8 cellular contexts compared by ENCODE assay signal in genomic region chr10:110225441-110225755, GRCh38. TPM values are rescaled to one million over a fixed set of nuclear protein-coding genes. Genes with fewer than 3 reads are reported as not detected.
DNase-seq lines count a peak whose midpoint lies in the region; ATAC-seq and TF ChIP-seq lines count a peak whose summit lies in the region.

No MANE protein-coding gene starts in this region.

- H3K9me3 Mint-ChIP-seq in CD8-positive, alpha-beta T cell: no peaks in the 10 kb centered on the region
- H3K9me3 Mint-ChIP-seq in glutamatergic neuron (ENCODE audit: unreplicated experiment): peaks cover 13% of the 10 kb centered on the region

- no peaks in the 10 kb centered on the region for H3K36me3 ChIP-seq in CD8-positive, alpha-beta T cell (ENCODE audit: insufficient read depth, low read length)
- H3K36me3 ChIP-seq in SK-N-MC (ENCODE audit: insufficient read depth, low read length) (peaks cover 5% of the 10 kb centered on the region), stomach smooth muscle (ENCODE audit: control insufficient read depth in 2 of 2, insufficient read depth in 2 of 2, low read length in 2 of 2) (peaks cover 0 to 8% of the 10 kb centered on the region in 2 donors)

- no peaks in the 10 kb centered on the region for H3K9me3 ChIP-seq in CD8-positive, alpha-beta T cell (ENCODE audit: low read length)
- H3K9me3 ChIP-seq in SK-N-MC (ENCODE audit: low read depth, low read length) (no peaks in the 10 kb centered on the region), stomach smooth muscle (ENCODE audit: control insufficient read depth in 2 of 2, low read length in 2 of 2) (no peaks in the 10 kb centered on the region)

- H3K9ac ChIP-seq in SK-N-MC (ENCODE audit: insufficient read length) (peak overlapping the region; percentile 17), stomach smooth muscle (ENCODE audit: low read length in 2 of 2) (peak overlapping the region; percentile 52 to 73)

- no peak for ATAC-seq in CD8-positive, alpha-beta T cell
- ATAC-seq in GM21737 (IDR thresholded peaks at IDR 0.05; ENCODE audit: unreplicated experiment): peak; percentile 11

- CTCF ChIA-PET in CD8-positive, alpha-beta T cell (lab: Charles Lee): interaction anchor here (0.6 to 6.5 kb wide), 4 partner anchors 14 to 87 kb away, joined by 3 to 87 read pairs (median 3); partner anchors contain the start of gene MXI1

- H3K27ac Mint-ChIP-seq in CD8-positive, alpha-beta T cell: peak overlapping the region; percentile 86
- H3K27ac Mint-ChIP-seq in glutamatergic neuron (ENCODE audit: unreplicated experiment): peak overlapping the region; percentile 34

- intact Hi-C loops in CD8-positive, alpha-beta T cell (cut with DNase I, micrococcal nuclease): loop anchor here (1.0 to 10.0 kb wide), 11 partner anchors 14 to 1957 kb away; partner anchors contain the start of genes SMC3 (in 2 of the 2), ADD3 (in 1 of the 2), BBIP1 (in 1 of the 2) and DUSP5 (in 1 of the 2)
- intact Hi-C loops in head of caudate nucleus (cut with DNase I): loop anchor here (5.0 to 10.0 kb wide), 2 partner anchors 52 to 341 kb away; no protein-coding TSS in a partner anchor

- H3K27ac ChIP-seq in CD8-positive, alpha-beta T cell (ENCODE audit: low read depth, low read length): peak overlapping the region; percentile 33
- H3K27ac ChIP-seq in SK-N-MC (peak overlapping the region; percentile 69), stomach smooth muscle (ENCODE audit: low read length) (peak overlapping the region; percentile 73)

- no peak for TF ChIP-seq CTCF in CD8-positive, alpha-beta T cell (IDR thresholded peaks at IDR 0.05)
- no peak for TF ChIP-seq CTCF in glutamatergic neuron (IDR thresholded peaks at IDR 0.05; ENCODE audit: partially characterized antibody, unreplicated experiment)

- H3K4me1 Mint-ChIP-seq in CD8-positive, alpha-beta T cell (ENCODE audit: low read depth): peaks cover 34% of the 10 kb centered on the region
- peaks cover 23% of the 10 kb centered on the region for H3K4me1 Mint-ChIP-seq in glutamatergic neuron (ENCODE audit: low read depth, unreplicated experiment)

- POLR2A ChIA-PET in CD8-positive, alpha-beta T cell (lab: Charles Lee): interaction anchor here (0.6 to 5.8 kb wide), 4 partner anchors 13 to 334 kb away, joined by 4 to 77 read pairs (median 4); partner anchors contain the start of gene MXI1

- H3K4me3 Mint-ChIP-seq in CD8-positive, alpha-beta T cell: peak overlapping the region; percentile 85
- peak overlapping the region; percentile 85 for H3K4me3 Mint-ChIP-seq in glutamatergic neuron (ENCODE audit: unreplicated experiment)

- no peaks in the 10 kb centered on the region for H3K27me3 ChIP-seq in CD8-positive, alpha-beta T cell (ENCODE audit: insufficient read depth, low read length)
- no peaks in the 10 kb centered on the region for H3K27me3 ChIP-seq in stomach smooth muscle (ENCODE audit: control insufficient read depth in 1 of 2, insufficient read depth in 2 of 2, low read length in 2 of 2)

- H3K4me1 ChIP-seq in CD8-positive, alpha-beta T cell (ENCODE audit: insufficient read depth, low read length): peaks cover 22% of the 10 kb centered on the region
- H3K4me1 ChIP-seq in stomach smooth muscle (ENCODE audit: control insufficient read depth, insufficient read depth, low read length): peaks cover 40% of the 10 kb centered on the region

- peaks cover 20% of the 10 kb centered on the region for H3K36me3 Mint-ChIP-seq in CD8-positive, alpha-beta T cell
- no peaks in the 10 kb centered on the region for H3K36me3 Mint-ChIP-seq in glutamatergic neuron (ENCODE audit: unreplicated experiment)

- no peak for DNase-seq in CD8-positive, alpha-beta T cell
- DNase-seq in SK-N-MC (ENCODE audit: low read depth, low spot score): no peak
- DNase-seq in glutamatergic neuron: no peak
- DNase-seq in DMS 273 treated with DMSO at 0.1 percent for 48 hours (lab: John Stamatoyannopoulos, UW): no peak
- no peak for DNase-seq in head of caudate nucleus
- DNase-seq in A172 (ENCODE audit: low spot score): no peak

- peaks cover 9% of the 10 kb centered on the region for H3K27me3 Mint-ChIP-seq in CD8-positive, alpha-beta T cell (ENCODE audit: low read depth)
- H3K27me3 Mint-ChIP-seq in glutamatergic neuron (ENCODE audit: unreplicated experiment): peaks cover 17% of the 10 kb centered on the region

- peak overlapping the region; percentile 88 for H3K4me3 ChIP-seq in CD8-positive, alpha-beta T cell (ENCODE audit: low read depth, low read length)
- H3K4me3 ChIP-seq in SK-N-MC (peak overlapping the region; percentile 71), stomach smooth muscle (ENCODE audit: low read length in 2 of 2) (peak overlapping the region; percentile 47 to 82)

RNA-seq across cellular contexts. Expression of gene MXI1, which starts 18.0 kb away (rescaled TPM):
- total RNA-seq in CD8-positive, alpha-beta T cell: 10 to 100 TPM; 55.3 to 57.0 TPM
- 48.1 TPM for total RNA-seq in glutamatergic neuron (ENCODE audit: unreplicated experiment)
- total RNA-seq in A172 (2014; rRNA removed; shearing (Covaris generic)): 2.6 and 5.4 TPM in 2 replicates
